Comparison of ENCODE assay signal across 1 cellular context in the genomic region with DNA sequence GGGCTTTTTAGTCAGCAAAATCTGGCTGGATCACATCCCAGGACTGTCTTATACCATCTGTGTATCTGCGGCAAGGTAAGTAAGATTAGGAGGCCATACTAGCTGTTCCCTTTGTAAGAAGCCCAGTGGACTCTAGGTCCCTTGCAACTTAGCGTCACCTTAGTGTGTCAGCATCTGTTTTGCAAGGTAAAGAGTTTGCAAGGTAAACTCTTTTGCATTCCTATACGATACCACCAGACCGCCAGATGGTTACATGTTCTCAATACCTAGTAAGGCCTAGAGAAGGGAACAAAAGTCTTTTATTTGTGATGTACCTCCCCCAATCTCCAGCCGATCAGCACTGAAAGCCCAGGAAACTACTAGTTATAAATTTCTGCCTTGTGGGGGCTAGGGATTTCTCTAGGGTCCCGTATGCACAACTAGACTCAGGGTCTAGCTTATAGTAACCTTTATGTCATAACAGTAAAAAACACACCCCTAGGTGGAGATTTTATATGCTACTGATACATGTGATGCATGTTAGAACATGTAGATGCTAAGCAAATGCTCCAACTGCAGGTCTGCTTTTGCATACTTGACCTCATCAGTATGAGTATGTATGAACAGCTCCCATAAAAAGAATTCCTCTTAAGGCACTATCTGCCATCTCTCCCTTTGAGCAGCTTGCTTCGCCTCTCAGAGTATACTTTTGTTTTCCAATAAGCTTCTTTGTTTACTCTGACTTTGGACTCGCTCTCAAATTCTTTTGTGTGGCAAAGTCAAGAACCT.
TF ChIP-seq lines count a peak whose summit lies in the region.

No MANE protein-coding gene starts in this region.

TF ChIP-seq in WTC11, 78 proteins besides CTCF, POLR2A, EP300 and RAD21 (continued from another document):
- TF ChIP-seq, protein P1, sequence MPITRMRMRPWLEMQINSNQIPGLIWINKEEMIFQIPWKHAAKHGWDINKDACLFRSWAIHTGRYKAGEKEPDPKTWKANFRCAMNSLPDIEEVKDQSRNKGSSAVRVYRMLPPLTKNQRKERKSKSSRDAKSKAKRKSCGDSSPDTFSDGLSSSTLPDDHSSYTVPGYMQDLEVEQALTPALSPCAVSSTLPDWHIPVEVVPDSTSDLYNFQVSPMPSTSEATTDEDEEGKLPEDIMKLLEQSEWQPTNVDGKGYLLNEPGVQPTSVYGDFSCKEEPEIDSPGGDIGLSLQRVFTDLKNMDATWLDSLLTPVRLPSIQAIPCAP (CRISPR knock-in tag; IDR thresholded peaks at IDR 0.05): no peak
- TF ChIP-seq TEAD1 (CRISPR knock-in tag; IDR thresholded peaks at IDR 0.05) (no peak), ZNF232 (CRISPR knock-in tag; IDR thresholded peaks at IDR 0.05) (no peak), ZBTB21 (CRISPR knock-in tag; IDR thresholded peaks at IDR 0.05; ENCODE audit: borderline replicate concordance) (no peak), NR2C2 (CRISPR knock-in tag; IDR thresholded peaks at IDR 0.05) (no peak), CREB1 (CRISPR knock-in tag; IDR thresholded peaks at IDR 0.05) (no peak), JUN (CRISPR knock-in tag; IDR thresholded peaks at IDR 0.05) (no peak), SMAD4 (CRISPR knock-in tag; IDR thresholded peaks at IDR 0.05) (no peak), ZNF138 (CRISPR knock-in tag; conservative IDR thresholded peaks at IDR 0.05) (no peak)
- TF ChIP-seq, protein P2, sequence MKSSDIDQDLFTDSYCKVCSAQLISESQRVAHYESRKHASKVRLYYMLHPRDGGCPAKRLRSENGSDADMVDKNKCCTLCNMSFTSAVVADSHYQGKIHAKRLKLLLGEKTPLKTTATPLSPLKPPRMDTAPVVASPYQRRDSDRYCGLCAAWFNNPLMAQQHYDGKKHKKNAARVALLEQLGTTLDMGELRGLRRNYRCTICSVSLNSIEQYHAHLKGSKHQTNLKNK (CRISPR knock-in tag; IDR thresholded peaks at IDR 0.05): no peak
- TF ChIP-seq, protein P3, sequence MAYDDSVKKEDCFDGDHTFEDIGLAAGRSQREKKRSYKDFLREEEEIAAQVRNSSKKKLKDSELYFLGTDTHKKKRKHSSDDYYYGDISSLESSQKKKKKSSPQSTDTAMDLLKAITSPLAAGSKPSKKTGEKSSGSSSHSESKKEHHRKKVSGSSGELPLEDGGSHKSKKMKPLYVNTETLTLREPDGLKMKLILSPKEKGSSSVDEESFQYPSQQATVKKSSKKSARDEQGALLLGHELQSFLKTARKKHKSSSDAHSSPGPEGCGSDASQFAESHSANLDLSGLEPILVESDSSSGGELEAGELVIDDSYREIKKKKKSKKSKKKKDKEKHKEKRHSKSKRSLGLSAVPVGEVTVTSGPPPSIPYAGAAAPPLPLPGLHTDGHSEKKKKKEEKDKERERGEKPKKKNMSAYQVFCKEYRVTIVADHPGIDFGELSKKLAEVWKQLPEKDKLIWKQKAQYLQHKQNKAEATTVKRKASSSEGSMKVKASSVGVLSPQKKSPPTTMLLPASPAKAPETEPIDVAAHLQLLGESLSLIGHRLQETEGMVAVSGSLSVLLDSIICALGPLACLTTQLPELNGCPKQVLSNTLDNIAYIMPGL (CRISPR knock-in tag; IDR thresholded peaks at IDR 0.05): no peak
- TF ChIP-seq, protein P4, sequence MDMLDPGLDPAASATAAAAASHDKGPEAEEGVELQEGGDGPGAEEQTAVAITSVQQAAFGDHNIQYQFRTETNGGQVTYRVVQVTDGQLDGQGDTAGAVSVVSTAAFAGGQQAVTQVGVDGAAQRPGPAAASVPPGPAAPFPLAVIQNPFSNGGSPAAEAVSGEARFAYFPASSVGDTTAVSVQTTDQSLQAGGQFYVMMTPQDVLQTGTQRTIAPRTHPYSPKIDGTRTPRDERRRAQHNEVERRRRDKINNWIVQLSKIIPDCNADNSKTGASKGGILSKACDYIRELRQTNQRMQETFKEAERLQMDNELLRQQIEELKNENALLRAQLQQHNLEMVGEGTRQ (CRISPR knock-in tag; IDR thresholded peaks at IDR 0.05): no peak
- TF ChIP-seq, protein P5, sequence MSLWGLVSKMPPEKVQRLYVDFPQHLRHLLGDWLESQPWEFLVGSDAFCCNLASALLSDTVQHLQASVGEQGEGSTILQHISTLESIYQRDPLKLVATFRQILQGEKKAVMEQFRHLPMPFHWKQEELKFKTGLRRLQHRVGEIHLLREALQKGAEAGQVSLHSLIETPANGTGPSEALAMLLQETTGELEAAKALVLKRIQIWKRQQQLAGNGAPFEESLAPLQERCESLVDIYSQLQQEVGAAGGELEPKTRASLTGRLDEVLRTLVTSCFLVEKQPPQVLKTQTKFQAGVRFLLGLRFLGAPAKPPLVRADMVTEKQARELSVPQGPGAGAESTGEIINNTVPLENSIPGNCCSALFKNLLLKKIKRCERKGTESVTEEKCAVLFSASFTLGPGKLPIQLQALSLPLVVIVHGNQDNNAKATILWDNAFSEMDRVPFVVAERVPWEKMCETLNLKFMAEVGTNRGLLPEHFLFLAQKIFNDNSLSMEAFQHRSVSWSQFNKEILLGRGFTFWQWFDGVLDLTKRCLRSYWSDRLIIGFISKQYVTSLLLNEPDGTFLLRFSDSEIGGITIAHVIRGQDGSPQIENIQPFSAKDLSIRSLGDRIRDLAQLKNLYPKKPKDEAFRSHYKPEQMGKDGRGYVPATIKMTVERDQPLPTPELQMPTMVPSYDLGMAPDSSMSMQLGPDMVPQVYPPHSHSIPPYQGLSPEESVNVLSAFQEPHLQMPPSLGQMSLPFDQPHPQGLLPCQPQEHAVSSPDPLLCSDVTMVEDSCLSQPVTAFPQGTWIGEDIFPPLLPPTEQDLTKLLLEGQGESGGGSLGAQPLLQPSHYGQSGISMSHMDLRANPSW (CRISPR knock-in tag; conservative IDR thresholded peaks at IDR 0.05; ENCODE audit: low read depth): no peak
- TF ChIP-seq, protein P6, sequence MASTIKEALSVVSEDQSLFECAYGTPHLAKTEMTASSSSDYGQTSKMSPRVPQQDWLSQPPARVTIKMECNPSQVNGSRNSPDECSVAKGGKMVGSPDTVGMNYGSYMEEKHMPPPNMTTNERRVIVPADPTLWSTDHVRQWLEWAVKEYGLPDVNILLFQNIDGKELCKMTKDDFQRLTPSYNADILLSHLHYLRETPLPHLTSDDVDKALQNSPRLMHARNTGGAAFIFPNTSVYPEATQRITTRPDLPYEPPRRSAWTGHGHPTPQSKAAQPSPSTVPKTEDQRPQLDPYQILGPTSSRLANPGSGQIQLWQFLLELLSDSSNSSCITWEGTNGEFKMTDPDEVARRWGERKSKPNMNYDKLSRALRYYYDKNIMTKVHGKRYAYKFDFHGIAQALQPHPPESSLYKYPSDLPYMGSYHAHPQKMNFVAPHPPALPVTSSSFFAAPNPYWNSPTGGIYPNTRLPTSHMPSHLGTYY (CRISPR knock-in tag; IDR thresholded peaks at IDR 0.05): no peak
- TF ChIP-seq, protein P7, sequence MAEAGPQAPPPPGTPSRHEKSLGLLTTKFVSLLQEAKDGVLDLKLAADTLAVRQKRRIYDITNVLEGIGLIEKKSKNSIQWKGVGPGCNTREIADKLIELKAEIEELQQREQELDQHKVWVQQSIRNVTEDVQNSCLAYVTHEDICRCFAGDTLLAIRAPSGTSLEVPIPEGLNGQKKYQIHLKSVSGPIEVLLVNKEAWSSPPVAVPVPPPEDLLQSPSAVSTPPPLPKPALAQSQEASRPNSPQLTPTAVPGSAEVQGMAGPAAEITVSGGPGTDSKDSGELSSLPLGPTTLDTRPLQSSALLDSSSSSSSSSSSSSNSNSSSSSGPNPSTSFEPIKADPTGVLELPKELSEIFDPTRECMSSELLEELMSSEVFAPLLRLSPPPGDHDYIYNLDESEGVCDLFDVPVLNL (CRISPR knock-in tag; IDR thresholded peaks at IDR 0.05; ENCODE audit: borderline replicate concordance, low read depth): no peak
